11 cellular contexts compared by ENCODE assay signal in genomic region chr5:59760798-59761348, GRCh38.
A peak's percentile ranks its signal among the peaks of the same experiment; 100 is the strongest.
DNase-seq lines count a peak whose midpoint lies in the region; ATAC-seq and TF ChIP-seq lines count a peak whose summit lies in the region.
"Had no signal": no experiment of that assay in that cellular context is flagged by ENCODE, and none has a peak within 500 bp of the region (broad histone marks: within the 10 kb centered on the region; RNA-seq: fewer than 3 reads in every experiment).

No MANE protein-coding gene starts in this region.

- no peak for TF ChIP-seq CTCF in osteoblast (IDR thresholded peaks at IDR 0.05; ENCODE audit: extremely low read depth, low read depth, low read length)
- TF ChIP-seq CTCF in spleen (IDR thresholded peaks at IDR 0.05 in 8 of 11, conservative IDR thresholded peaks at IDR 0.05 in 3 of 11), result no peak

- peak overlapping the region; percentile 35 for H3K4me2 ChIP-seq in osteoblast (ENCODE audit: insufficient read depth, low read length)

- intact Hi-C loops in spleen (cut with DNase I; ENCODE audit: low total_unique reads), result no loop called here

- H3K27ac Mint-ChIP-seq in activated naive CD8-positive, alpha-beta T cell treated with anti-CD3 and anti-CD28 coated beads for 36 hours, result no peak overlapping the region

- no peaks in the 10 kb centered on the region for H3K4me1 Mint-ChIP-seq in activated naive CD8-positive, alpha-beta T cell treated with anti-CD3 and anti-CD28 coated beads for 36 hours

- H3K27ac ChIP-seq in osteoblast (ENCODE audit: low read depth, low read length) (peak overlapping the region; percentile 59), spleen (peak overlapping the region in 3 of 8 donors; percentile 26 to 65 (median 62))
- H3K27ac ChIP-seq: thoracic aorta had no signal

- H4K20me1 ChIP-seq in osteoblast (ENCODE audit: insufficient read depth, low read length), result no peaks in the 10 kb centered on the region

- H3K4me3 Mint-ChIP-seq in activated naive CD8-positive, alpha-beta T cell treated with anti-CD3 and anti-CD28 coated beads for 36 hours, result no peak overlapping the region

- H3K4me1 ChIP-seq in osteoblast (ENCODE audit: insufficient read depth, low read length), result peaks cover 7% of the 10 kb centered on the region
- peaks cover 0 to 25% (median 0%) of the 10 kb centered on the region in 6 donors for H3K4me1 ChIP-seq in spleen

- no peak for TF ChIP-seq POLR2A in spleen (IDR thresholded peaks at IDR 0.05)

- no peak overlapping the region for H3K4me3 ChIP-seq in osteoblast (ENCODE audit: insufficient read depth, low read length)
- H3K4me3 ChIP-seq in spleen, result no peak overlapping the region
- H3K4me3 ChIP-seq: thoracic aorta had no signal

- H2AFZ ChIP-seq in osteoblast (ENCODE audit: low read length), result peak overlapping the region; percentile 29

- H3K27me3 Mint-ChIP-seq in activated naive CD8-positive, alpha-beta T cell treated with anti-CD3 and anti-CD28 coated beads for 36 hours, result peaks cover 11% of the 10 kb centered on the region

- peak; percentile 57 for DNase-seq in DMS53 (lab: John Stamatoyannopoulos, UW)
- DNase-seq in DMS53 treated with DMSO at 0.1 percent for 48 hours (lab: John Stamatoyannopoulos, UW; ENCODE audit: unreplicated experiment), result no peak
- peak; percentile 17 for DNase-seq in activated naive CD8-positive, alpha-beta T cell treated with anti-CD3 and anti-CD28 coated beads for 36 hours
- DNase-seq in osteoblast (ENCODE audit: insufficient read length, low spot score, missing footprints), result no peak
- no peak for DNase-seq in iPS-NIHi7 (ENCODE audit: extremely low spot score)
- DNase-seq in spleen, result no peak
- DNase-seq in NCI-H345 (lab: John Stamatoyannopoulos, UW), result no peak
- DNase-seq: activated naive CD4-positive, alpha-beta T cell; right cardiac atrium had no signal

- H3K27me3 ChIP-seq in osteoblast (ENCODE audit: insufficient read depth, low read length) (peaks cover 2% of the 10 kb centered on the region), spleen (replicated peaks in 1 of 7) (no peaks in the 10 kb centered on the region)

- WGBS in spleen, 5 donors, result 37 to 66% (median 46%) methylated on average over 2 of the region's 2 CpGs

- no peaks in the 10 kb centered on the region for H3K36me3 Mint-ChIP-seq in activated naive CD8-positive, alpha-beta T cell treated with anti-CD3 and anti-CD28 coated beads for 36 hours

- H3K9me3 Mint-ChIP-seq in activated naive CD8-positive, alpha-beta T cell treated with anti-CD3 and anti-CD28 coated beads for 36 hours, result no peaks in the 10 kb centered on the region

- H3K9me3 ChIP-seq in osteoblast (ENCODE audit: low read depth, low read length) (no peaks in the 10 kb centered on the region), spleen (no peaks in the 10 kb centered on the region)
- H3K9me3 ChIP-seq: thoracic aorta had no signal

- H3K79me2 ChIP-seq in osteoblast (ENCODE audit: insufficient read depth, low read length), result no peaks in the 10 kb centered on the region

- H3K36me3 ChIP-seq in osteoblast (ENCODE audit: insufficient read depth, low read length) (no peaks in the 10 kb centered on the region), spleen (no peaks in the 10 kb centered on the region)
- H3K36me3 ChIP-seq: thoracic aorta had no signal

- ATAC-seq in HG03175 (IDR thresholded peaks at IDR 0.05; ENCODE audit: unreplicated experiment), result peak; percentile 82

Comparison
In these comparisons a context has a peak if more than half of its experiments do, and no peak if none do; other contexts are left out.
1. DNase-seq: peak in DMS53 (single experiment) and activated naive CD8-positive, alpha-beta T cell treated with anti-CD3 and anti-CD28 coated beads for 36 hours (single experiment); none in DMS53 treated with DMSO at 0.1 percent for 48 hours (single experiment), osteoblast (single experiment), iPS-NIHi7 (single experiment), spleen (single experiment) and NCI-H345 (single experiment).